ENCODE assay signal across 13 cellular contexts in genomic region chr6:2881358-2881885, GRCh38. TPM values are rescaled to one million over a fixed set of nuclear protein-coding genes. Genes with fewer than 3 reads are reported as not detected.
DNase-seq lines count a peak whose midpoint lies in the region; ATAC-seq and TF ChIP-seq lines count a peak whose summit lies in the region.
"Had no signal": no experiment of that assay in that cellular context is flagged by ENCODE, and none has a peak within 500 bp of the region (broad histone marks: within the 10 kb centered on the region; RNA-seq: fewer than 3 reads in every experiment).

No MANE protein-coding gene starts in this region.

- H3K9me3 Mint-ChIP-seq in activated T-cell treated with anti-CD3 and anti-CD28 coated beads, Interleukin-2, amount 50 U/mL, for 4 hours: peaks cover 12% of the 10 kb centered on the region

- H3K4me1 ChIP-seq in spleen (peaks cover 14 to 97% (median 70%) of the 10 kb centered on the region in 6 donors), testis (peaks cover 17% of the 10 kb centered on the region), mammary epithelial cell (ENCODE audit: insufficient read depth, low read length) (peaks cover 17% of the 10 kb centered on the region)

- no peaks in the 10 kb centered on the region for H3K36me3 ChIP-seq in spleen
- H3K36me3 ChIP-seq in testis (ENCODE audit: low read depth, missing control alignments): no peaks in the 10 kb centered on the region
- no peaks in the 10 kb centered on the region for H3K36me3 ChIP-seq in mammary epithelial cell (ENCODE audit: insufficient read depth, low read length)

- WGBS in spleen, 5 donors: 24 to 30% (median 28%) methylated on average over 4 of the region's 4 CpGs
- 65 to 67% methylated on average over 4 of the region's 4 CpGs for WGBS in testis, 2 donors
- 74% methylated on average over 4 of the region's 4 CpGs for WGBS in mammary epithelial cell (ENCODE audit: low coverage, missing lambda C conversion rate)

- H3K4me3 Mint-ChIP-seq in activated T-cell treated with anti-CD3 and anti-CD28 coated beads, Interleukin-2, amount 50 U/mL, for 4 hours: peak overlapping the region; percentile 58

- H3K4me3 ChIP-seq in spleen: peak overlapping the region in 6 of 8 donors; percentile 8 to 59 (median 20)
- H3K4me3 ChIP-seq in testis: no peak overlapping the region
- no peak overlapping the region for H3K4me3 ChIP-seq in mammary epithelial cell (replicated peaks in 1 of 3; ENCODE audit: insufficient read depth in 1 of 3, low read depth in 2 of 3, low read length in 3 of 3)
- H3K4me3 ChIP-seq: mucosa of descending colon had no signal

- H3K27me3 Mint-ChIP-seq in activated T-cell treated with anti-CD3 and anti-CD28 coated beads, Interleukin-2, amount 50 U/mL, for 4 hours (ENCODE audit: low read depth): no peaks in the 10 kb centered on the region

- no peaks in the 10 kb centered on the region for H3K79me2 ChIP-seq in mammary epithelial cell (ENCODE audit: insufficient read depth, low read length)

- H3K27ac ChIP-seq in spleen (peak overlapping the region; percentile 38 to 98 (median 83)), testis (no peak overlapping the region), mammary epithelial cell (ENCODE audit: insufficient read depth, low read depth, low read length) (no peak overlapping the region)

- no peak overlapping the region for H3K4me2 ChIP-seq in mammary epithelial cell (ENCODE audit: insufficient read depth, low read depth, low read length)

- no peak for ATAC-seq in activated T-cell treated with anti-CD3 and anti-CD28 coated beads, Interleukin-2, amount 50 U/mL, for 4 hours
- ATAC-seq in HG02885 (IDR thresholded peaks at IDR 0.05; ENCODE audit: poor library complexity, unreplicated experiment) (peak; percentile 62), HG02938 (IDR thresholded peaks at IDR 0.05; ENCODE audit: unreplicated experiment) (no peak)
- ATAC-seq: mucosa of descending colon had no signal

- peaks cover 14% of the 10 kb centered on the region for H3K36me3 Mint-ChIP-seq in activated T-cell treated with anti-CD3 and anti-CD28 coated beads, Interleukin-2, amount 50 U/mL, for 4 hours (ENCODE audit: insufficient read depth)

- no peaks in the 10 kb centered on the region for H4K20me1 ChIP-seq in mammary epithelial cell (ENCODE audit: insufficient read depth, low read length)

- CTCF ChIA-PET in mammary epithelial cell (lab: Charles Lee; ENCODE audit: low non-redundant PET): no interaction called here

- H2AFZ ChIP-seq in mammary epithelial cell (ENCODE audit: low read depth, low read length): no peak overlapping the region

- TF ChIP-seq POLR2A in spleen (IDR thresholded peaks at IDR 0.05) (no peak), testis (IDR thresholded peaks at IDR 0.05) (no peak)

- peaks cover 83% of the 10 kb centered on the region for H3K4me1 Mint-ChIP-seq in activated T-cell treated with anti-CD3 and anti-CD28 coated beads, Interleukin-2, amount 50 U/mL, for 4 hours (ENCODE audit: low read depth)

- BruUV-seq in mammary epithelial cell (replicated peaks; lab: Mats Ljungman, UMichigan): no TSS peak

- H3K9me3 ChIP-seq in spleen (no peaks in the 10 kb centered on the region), testis (no peaks in the 10 kb centered on the region), mammary epithelial cell (replicated peaks; ENCODE audit: insufficient read depth, low read length) (no peaks in the 10 kb centered on the region)
- H3K9me3 ChIP-seq: mucosa of descending colon had no signal

- TF ChIP-seq CTCF in spleen (IDR thresholded peaks at IDR 0.05 in 8 of 11, conservative IDR thresholded peaks at IDR 0.05 in 3 of 11) (no peak), testis (IDR thresholded peaks at IDR 0.05) (no peak), mammary epithelial cell (conservative IDR thresholded peaks at IDR 0.05 in 1 of 2, IDR thresholded peaks at IDR 0.05 in 1 of 2; ENCODE audit: extremely low read depth in 1 of 2, insufficient read depth in 1 of 2, low read depth in 1 of 2, low read length in 2 of 2) (no peak)

- H3K27me3 ChIP-seq in spleen (replicated peaks in 1 of 7) (no peaks in the 10 kb centered on the region), testis (no peaks in the 10 kb centered on the region), mammary epithelial cell (ENCODE audit: insufficient read depth, low read length) (no peaks in the 10 kb centered on the region)

- H3K9ac ChIP-seq in mammary epithelial cell (ENCODE audit: insufficient read depth, low read length): no peak overlapping the region

- DNase-seq in activated T-cell treated with anti-CD3 and anti-CD28 coated beads, Interleukin-2, amount 50 U/mL, for 4 hours: no peak
- no peak for DNase-seq in activated T-cell treated with anti-CD3 and anti-CD28 coated beads, Interleukin-2, amount 50 U/mL, for 1 hour
- DNase-seq in RPMI8226: peak; percentile 60
- no peak for DNase-seq in spleen
- no peak for DNase-seq in testis
- DNase-seq in mammary epithelial cell: no peak
- DNase-seq: ACHN, EL, mucosa of descending colon, NCI-H2107, Right ventricle myocardium superior had no signal

- intact Hi-C loops in spleen (cut with DNase I; ENCODE audit: low total_unique reads): no loop called here
- intact Hi-C loops in testis (cut with DNase I; ENCODE audit: low total_unique reads): no loop called here
- intact Hi-C loops in mammary epithelial cell (cut with micrococcal nuclease): no loop called here

- in situ Hi-C loops in mammary epithelial cell (cut with MboI; ENCODE audit: low sequenced_read_pairs in 2 of 2): no loop called here

- dilution Hi-C loops in mammary epithelial cell (cut with HindIII; ENCODE audit: low sequenced_read_pairs): no loop called here

RNA-seq across cellular contexts. Expression of gene SERPINB9, which starts 21.7 kb away (rescaled TPM):
- 10 to 100 TPM; 41.0 to 48.0 (median 42.4) TPM for total RNA-seq in activated T-cell treated with anti-CD3 and anti-CD28 coated beads, Interleukin-2, amount 50 U/mL, for 4 hours
- total RNA-seq in spleen (10 to 100 TPM; 43.0 to 75.7 (median 55.4) TPM), testis (10 to 100 TPM; 33.9 to 60.0 TPM), mammary epithelial cell (1 to 10 TPM in 1 of 2 donors, under 1 TPM in 1; 0.16 to 1.2 TPM)
- polyA plus RNA-seq in spleen (10 to 100 TPM; 16.2 to 22.4 (median 17.0) TPM), testis (ENCODE audit: insufficient read depth, low read depth, low replicate concordance) (19.1 TPM), mammary epithelial cell (0.11 TPM)
- polyA minus RNA-seq in mammary epithelial cell: not detected

RNA-seq across cellular contexts. Expression of gene SERPINB1, which starts 39.8 kb away (rescaled TPM):
- 10 to 100 TPM; 16.7 to 19.3 (median 18.0) TPM for total RNA-seq in activated T-cell treated with anti-CD3 and anti-CD28 coated beads, Interleukin-2, amount 50 U/mL, for 4 hours
- total RNA-seq in spleen (100 to 1,000 TPM in 5 of 7 donors, 10 to 100 TPM in 2; 71.2 to 194 (median 106) TPM), testis (10 to 100 TPM; 15.0 to 19.6 TPM), mammary epithelial cell (10 to 100 TPM; 17.0 to 40.0 TPM)
- polyA plus RNA-seq in spleen (10 to 100 TPM; 54.9 to 64.6 (median 55.0) TPM), testis (ENCODE audit: insufficient read depth, low read depth, low replicate concordance) (19.4 TPM), mammary epithelial cell (91.9 TPM)
- polyA minus RNA-seq in mammary epithelial cell: 37.4 TPM

Comparison
In these comparisons a context has a peak if more than half of its experiments do, and no peak if none do; other contexts are left out.
1. H3K27ac ChIP-seq: peak in spleen (8 of 8); none in testis (0 of 2) and mammary epithelial cell (single experiment).
2. H3K4me3 ChIP-seq: peak in spleen (6 of 8); none in testis (0 of 2) and mammary epithelial cell (0 of 3).
3. RNA of gene SERPINB9, which starts 21.7 kb away (total RNA-seq): 33.9 to 60.0 TPM in testis, 43.0 to 75.7 TPM in spleen and 41.0 to 48.0 TPM in activated T-cell treated with anti-CD3 and anti-CD28 coated beads, Interleukin-2, amount 50 U/mL, for 4 hours; 0.16 to 1.2 TPM in mammary epithelial cell; every median in the first group is over 10 times any median in the second.